30 cellular contexts compared by ENCODE assay signal in genomic region chr4:38044060-38044459, GRCh38.
"Had no signal": no experiment of that assay in that cellular context is flagged by ENCODE, and none has a peak within 500 bp of the region (broad histone marks: within the 10 kb centered on the region; RNA-seq: fewer than 3 reads in every experiment).

No MANE protein-coding gene starts in this region.

- ATAC-seq: effector memory CD8-positive, alpha-beta T cell; left lobe of liver; natural killer cell; right lobe of liver had no signal

- H3K4me3 Mint-ChIP-seq: effector memory CD8-positive, alpha-beta T cell; memory B cell; natural killer cell; neural crest cell had no signal

- FAIRE-seq: endometrium, islet of Langerhans, small intestine had no signal

- H3K36me3 Mint-ChIP-seq: natural killer cell had no signal

- H3K27ac Mint-ChIP-seq: effector memory CD8-positive, alpha-beta T cell; memory B cell; natural killer cell; progenitor cell of endocrine pancreas had no signal

- H3K27me3 ChIP-seq: esophagus squamous epithelium, heart right ventricle, neutrophil, right lobe of liver, stomach, thyroid gland, vagina had no signal

- DNase-seq: cortex of kidney; effector memory CD8-positive, alpha-beta T cell; erythroblast; esophagus squamous epithelium; foreskin melanocyte; glutamatergic neuron; heart right ventricle; hippocampal formation; kidney glomerular epithelial cell; natural killer cell; right lobe of liver; small intestine; stimulated activated CD4-positive, alpha-beta T cell treated with anti-CD3 and anti-CD28 coated beads, Interleukin-12 subunit alpha, Interleukin-12 subunit beta, amount 100 ng/mL, for 4 hours; stimulated activated CD4-positive, alpha-beta T cell treated with anti-CD3 and anti-CD28 coated beads, Interleukin-1b, Interleukin-23, amount 100 ng/mL, for 48 hours; stimulated activated CD4-positive, alpha-beta T cell treated with anti-CD3 and anti-CD28 coated beads, Interleukin-4, amount 100 ng/mL, for 1 hour; stimulated activated CD8-positive, alpha-beta memory T cell treated with anti-CD3 and anti-CD28 coated beads, Interleukin-4, amount 100 ng/mL, for 48 hours; stimulated activated naive CD4-positive, alpha-beta T cell treated with Interleukin-2 at 50 U/mL for 16 hours; stomach; thyroid gland; trophoblast cell had no signal

- H3K4me3 ChIP-seq: esophagus squamous epithelium, heart right ventricle, lung, right lobe of liver, stomach, thyroid gland, vagina had no signal

- H3K9me3 ChIP-seq: esophagus squamous epithelium, heart right ventricle, neutrophil, right lobe of liver, stomach, thyroid gland, vagina had no signal

- H3K27ac ChIP-seq: esophagus squamous epithelium, heart right ventricle, neutrophil, parathyroid adenoma, right lobe of liver, stomach, thyroid gland, vagina had no signal

- H3K4me1 Mint-ChIP-seq: memory B cell, natural killer cell had no signal

- H3K27me3 Mint-ChIP-seq: effector memory CD8-positive, alpha-beta T cell; memory B cell; progenitor cell of endocrine pancreas had no signal

- H2AFZ ChIP-seq: parathyroid adenoma had no signal

- H3K9me3 Mint-ChIP-seq: effector memory CD8-positive, alpha-beta T cell; memory B cell; natural killer cell; neural crest cell had no signal

- H3K36me3 ChIP-seq: thyroid gland had no signal

- H3K9ac ChIP-seq: parathyroid adenoma had no signal

- H3K4me1 ChIP-seq: parathyroid adenoma, right lobe of liver, vagina had no signal
